ENCODE assay signal across 9 cellular contexts in the genomic region with DNA sequence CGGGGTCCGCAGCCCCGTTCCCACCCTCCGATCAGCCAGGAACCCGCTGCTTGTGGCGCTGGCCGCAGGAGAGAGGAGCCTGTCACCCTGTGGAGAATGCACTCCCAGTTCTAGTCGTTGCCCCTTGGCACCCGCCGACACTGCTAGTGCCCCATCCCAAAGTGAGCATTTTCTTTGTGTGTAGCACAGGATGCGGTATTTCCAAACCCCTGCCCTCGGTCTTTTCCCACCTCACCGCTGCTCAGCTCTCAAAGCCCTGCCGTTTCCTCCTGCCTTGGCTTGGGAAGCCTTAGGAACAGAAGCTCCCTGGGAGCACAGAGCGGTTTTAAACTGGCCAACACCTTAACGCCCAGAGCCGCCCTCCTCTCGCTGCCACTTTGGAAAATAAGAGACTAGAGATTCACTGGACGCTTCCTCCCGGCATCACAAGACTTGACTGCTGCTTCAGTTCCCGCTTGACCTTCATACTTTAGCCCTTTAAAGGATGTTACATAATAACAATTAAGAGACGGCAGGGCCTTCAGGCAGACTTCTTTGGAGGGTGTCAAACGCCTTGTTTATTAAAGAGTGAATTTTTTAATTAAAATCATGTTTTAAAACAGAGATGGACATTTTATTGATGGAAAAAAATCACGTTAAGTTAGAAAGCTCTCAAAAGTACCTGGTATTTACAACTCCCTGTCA. TPM values are rescaled to one million over a fixed set of nuclear protein-coding genes. Genes with fewer than 3 reads are reported as not detected.
DNase-seq lines count a peak whose midpoint lies in the region; ATAC-seq lines count a peak whose summit lies in the region.
"Had no signal": no experiment of that assay in that cellular context is flagged by ENCODE, and none has a peak within 500 bp of the region (broad histone marks: within the 10 kb centered on the region; RNA-seq: fewer than 3 reads in every experiment).

No MANE protein-coding gene starts in this region.

- no peaks in the 10 kb centered on the region for H3K4me1 ChIP-seq in NT2/D1 (ENCODE audit: insufficient read depth, insufficient read length)

- ATAC-seq in HG02623 (IDR thresholded peaks at IDR 0.05; ENCODE audit: unreplicated experiment) (peak; percentile 0), Right ventricle myocardium superior (ENCODE audit: poor library complexity) (peak; percentile 25)
- ATAC-seq in activated naive CD8-positive, alpha-beta T cell treated with anti-CD3 and anti-CD28 coated beads, Interleukin-2, amount 50 U/mL, for 24 hours, result peak; percentile 6

- peaks cover 11% of the 10 kb centered on the region for H3K36me3 Mint-ChIP-seq in activated naive CD8-positive, alpha-beta T cell treated with anti-CD3 and anti-CD28 coated beads, Interleukin-2, amount 50 U/mL, for 24 hours (ENCODE audit: low read depth)

- peaks cover 32% of the 10 kb centered on the region for H3K4me1 Mint-ChIP-seq in activated naive CD8-positive, alpha-beta T cell treated with anti-CD3 and anti-CD28 coated beads, Interleukin-2, amount 50 U/mL, for 24 hours

- H3K36me3 ChIP-seq in NT2/D1 (ENCODE audit: insufficient read depth, insufficient read length, low read length), result no peaks in the 10 kb centered on the region

- H3K9me3 Mint-ChIP-seq in activated naive CD8-positive, alpha-beta T cell treated with anti-CD3 and anti-CD28 coated beads, Interleukin-2, amount 50 U/mL, for 24 hours, result no peaks in the 10 kb centered on the region

- peaks cover 16% of the 10 kb centered on the region for H3K27me3 ChIP-seq in NT2/D1 (ENCODE audit: insufficient read depth, insufficient read length)

- no peaks in the 10 kb centered on the region for H3K9me3 ChIP-seq in NT2/D1 (ENCODE audit: insufficient read depth, low read length)

- no peaks in the 10 kb centered on the region for H3K27me3 Mint-ChIP-seq in activated naive CD8-positive, alpha-beta T cell treated with anti-CD3 and anti-CD28 coated beads, Interleukin-2, amount 50 U/mL, for 24 hours

- peak overlapping the region; percentile 95 for H3K4me3 Mint-ChIP-seq in activated naive CD8-positive, alpha-beta T cell treated with anti-CD3 and anti-CD28 coated beads, Interleukin-2, amount 50 U/mL, for 24 hours

- H3K9ac ChIP-seq in NT2/D1 (ENCODE audit: insufficient read length, low read depth), result peak overlapping the region; percentile 85

- DNase-seq in GF-D8 (lab: John Stamatoyannopoulos, UW), result peak; percentile 9
- no peak for DNase-seq in NT2/D1 (ENCODE audit: low read depth, low spot score)
- peak; percentile 40 for DNase-seq in activated naive CD8-positive, alpha-beta T cell treated with anti-CD3 and anti-CD28 coated beads, Interleukin-2, amount 50 U/mL, for 24 hours
- no peak for DNase-seq in Right ventricle myocardium superior
- DNase-seq in nucleus accumbens (lab: John Stamatoyannopoulos, UW), result peak in 42 of 56 donors; percentile 21 to 80 (median 56)
- no peak for DNase-seq in mesenteric fat pad (ENCODE audit: low spot score)
- no peak for DNase-seq in NCI-H2196 treated with DMSO at 0.1 percent for 48 hours (lab: John Stamatoyannopoulos, UW; ENCODE audit: unreplicated experiment)

- intact Hi-C loops in Right ventricle myocardium superior (cut with DNase I), result no loop called here

- H3K27ac Mint-ChIP-seq in activated naive CD8-positive, alpha-beta T cell treated with anti-CD3 and anti-CD28 coated beads, Interleukin-2, amount 50 U/mL, for 24 hours, result peak overlapping the region; percentile 92

- peak overlapping the region; percentile 75 for H3K4me3 ChIP-seq in NT2/D1 (ENCODE audit: insufficient read length, low read depth)

RNA-seq across cellular contexts. Expression of a gene that starts 0.8 kb away (rescaled TPM):
- total RNA-seq in Right ventricle myocardium superior (25.3 TPM), mesenteric fat pad (18.7 TPM)

RNA-seq across cellular contexts. Expression of a gene that starts 35.1 kb away (rescaled TPM):
- total RNA-seq in Right ventricle myocardium superior (1.2 TPM), mesenteric fat pad (not detected)
- total RNA-seq: pulmonary artery endothelial cell had no signal

Comparison
In these comparisons a context has a peak if more than half of its experiments do, and no peak if none do; other contexts are left out.
1. DNase-seq: peak in GF-D8 (single experiment), activated naive CD8-positive, alpha-beta T cell treated with anti-CD3 and anti-CD28 coated beads, Interleukin-2, amount 50 U/mL, for 24 hours (single experiment) and nucleus accumbens (42 of 56); none in NT2/D1 (single experiment), Right ventricle myocardium superior (single experiment), mesenteric fat pad (single experiment) and NCI-H2196 treated with DMSO at 0.1 percent for 48 hours (single experiment).
2. Peak in every context shown above with its lines, with median percentiles within 50 percentile points of each other: ATAC-seq.